Comparison of ENCODE assay signal across 21 cellular contexts in genomic region chr9:131824175-131824594, GRCh38.
DNase-seq lines count a peak whose midpoint lies in the region; ATAC-seq, FAIRE-seq and TF ChIP-seq lines count a peak whose summit lies in the region.
"Had no signal": no experiment of that assay in that cellular context is flagged by ENCODE, and none has a peak within 500 bp of the region (broad histone marks: within the 10 kb centered on the region; RNA-seq: fewer than 3 reads in every experiment).

No MANE protein-coding gene starts in this region.

- DNase-seq in right cardiac atrium: no peak
- DNase-seq in right atrium auricular region (ENCODE audit: low spot score): no peak
- no peak for DNase-seq in RWPE2 (ENCODE audit: low spot score)
- peak; percentile 57 for DNase-seq in kidney
- DNase-seq in NCI-H2081 (lab: John Stamatoyannopoulos, UW): no peak
- DNase-seq in cortex of kidney (lab: John Stamatoyannopoulos, UW): no peak
- DNase-seq: 8988T, GOT3, HCEC 1CT, NCI-H1092, NCI-H1417 treated with DMSO at 0.1 percent for 48 hours, NCI-H187, NCI-H2171 treated with DMSO at 0.1 percent for 48 hours, NCI-H345, NCI-H524, NCI-H774 had no signal

- no peaks in the 10 kb centered on the region for H3K36me3 ChIP-seq in right atrium auricular region
- no peaks in the 10 kb centered on the region for H3K36me3 ChIP-seq in RWPE2 (ENCODE audit: low read depth)
- H3K36me3 ChIP-seq in kidney (ENCODE audit: control insufficient read depth in 1 of 2, insufficient read depth in 2 of 2, low read length in 2 of 2): no peaks in the 10 kb centered on the region
- H3K36me3 ChIP-seq: SJSA1 had no signal

- H3K9me3 ChIP-seq in right cardiac atrium (ENCODE audit: control insufficient read depth, low read length) (no peaks in the 10 kb centered on the region), right atrium auricular region (no peaks in the 10 kb centered on the region), RWPE2 (ENCODE audit: severe bottlenecking) (no peaks in the 10 kb centered on the region), kidney (ENCODE audit: control insufficient read depth in 1 of 2, low read length in 2 of 2) (no peaks in the 10 kb centered on the region)
- H3K9me3 ChIP-seq: SJSA1 had no signal

- H3K27me3 ChIP-seq in right cardiac atrium (ENCODE audit: control insufficient read depth, insufficient read depth): no peaks in the 10 kb centered on the region
- H3K27me3 ChIP-seq in right atrium auricular region: no peaks in the 10 kb centered on the region
- H3K27me3 ChIP-seq in RWPE2 (ENCODE audit: insufficient read depth, poor library complexity, severe bottlenecking): peaks cover 35% of the 10 kb centered on the region

- TF ChIP-seq CTCF in right atrium auricular region (IDR thresholded peaks at IDR 0.05): no peak
- no peak for TF ChIP-seq CTCF in RWPE2 (IDR thresholded peaks at IDR 0.05; ENCODE audit: poor library complexity, severe bottlenecking)
- TF ChIP-seq CTCF in kidney (IDR thresholded peaks at IDR 0.05; ENCODE audit: borderline replicate concordance, extremely low read depth, insufficient read depth): no peak

- ATAC-seq in right cardiac atrium (peak; percentile 49 to 67), RWPE2 (ENCODE audit: low read depth) (peak; percentile 26; the same call in 1 of the 3 replicates), GM18907 (IDR thresholded peaks at IDR 0.05; ENCODE audit: unreplicated experiment) (no peak), HG02970 (IDR thresholded peaks at IDR 0.05; ENCODE audit: low FRiP score, unreplicated experiment) (no peak)
- ATAC-seq: Right ventricle myocardium inferior had no signal

- H3K9ac ChIP-seq in kidney (ENCODE audit: low read length in 2 of 2): no peak overlapping the region

- H3K4me3 ChIP-seq in right cardiac atrium (ENCODE audit: low read length): no peak overlapping the region
- H3K4me3 ChIP-seq in right atrium auricular region: no peak overlapping the region
- no peak overlapping the region for H3K4me3 ChIP-seq in RWPE2 (ENCODE audit: severe bottlenecking)
- H3K4me3 ChIP-seq in kidney (ENCODE audit: low read length in 2 of 2): no peak overlapping the region
- H3K4me3 ChIP-seq: SJSA1 had no signal

- intact Hi-C loops in right cardiac atrium (cut with DNase I): no loop called here
- intact Hi-C loops in kidney (cut with DNase I): no loop called here

- WGBS in right cardiac atrium: 52% methylated on average over 20 of the region's 20 CpGs

- no peaks in the 10 kb centered on the region for H3K4me1 ChIP-seq in right cardiac atrium (ENCODE audit: control insufficient read depth, insufficient read depth, low read length)
- no peaks in the 10 kb centered on the region for H3K4me1 ChIP-seq in right atrium auricular region
- H3K4me1 ChIP-seq in RWPE2 (ENCODE audit: insufficient read depth, poor library complexity, severe bottlenecking): no peaks in the 10 kb centered on the region
- H3K4me1 ChIP-seq in kidney (ENCODE audit: control insufficient read depth in 1 of 2, insufficient read depth in 1 of 2, low read depth in 1 of 2, low read length in 2 of 2): no peaks in the 10 kb centered on the region
- H3K4me1 ChIP-seq: SJSA1 had no signal

- no peak overlapping the region for H3K27ac ChIP-seq in right cardiac atrium (ENCODE audit: low read length)
- H3K27ac ChIP-seq in right atrium auricular region: no peak overlapping the region
- H3K27ac ChIP-seq in RWPE2 (ENCODE audit: poor library complexity, severe bottlenecking): no peak overlapping the region
- no peak overlapping the region for H3K27ac ChIP-seq in kidney (ENCODE audit: low read depth in 2 of 2, low read length in 2 of 2)
- H3K27ac ChIP-seq: SJSA1 had no signal

- no peak for FAIRE-seq in kidney (lab: Jason Lieb, UNC)
- FAIRE-seq: GM18507 had no signal

Comparison
In these comparisons a context has a peak if more than half of its experiments do, and no peak if none do; other contexts are left out.
1. ATAC-seq: peak in right cardiac atrium (2 of 2) and RWPE2 (single experiment); none in GM18907 (single experiment) and HG02970 (single experiment).